Comparison of ENCODE assay signal across 1 cellular context in the genomic region with DNA sequence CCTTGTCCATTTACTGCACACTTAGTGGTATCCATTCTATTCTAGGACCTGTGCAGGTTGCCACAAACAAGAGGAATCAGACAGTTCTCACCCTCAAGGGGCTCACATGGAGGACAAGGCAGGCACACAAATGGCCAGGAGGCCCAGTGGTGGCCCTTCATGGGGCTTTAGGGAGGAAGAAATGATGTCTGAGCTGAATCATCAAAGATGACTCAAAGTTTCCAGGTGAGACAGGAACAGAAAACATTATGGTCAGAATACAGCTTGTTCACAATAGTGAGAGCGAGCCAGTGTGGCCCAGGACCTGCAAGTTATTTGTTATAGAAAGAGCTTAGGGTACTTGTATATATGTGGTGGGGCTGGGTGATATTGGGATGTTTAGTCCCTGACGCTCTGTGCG.
TF ChIP-seq lines count a peak whose summit lies in the region.

No MANE protein-coding gene starts in this region.

TF ChIP-seq in HEK293, 187 proteins besides CTCF, POLR2A, EP300 and RAD21 (continued from another document):
- TF ChIP-seq, protein P1, sequence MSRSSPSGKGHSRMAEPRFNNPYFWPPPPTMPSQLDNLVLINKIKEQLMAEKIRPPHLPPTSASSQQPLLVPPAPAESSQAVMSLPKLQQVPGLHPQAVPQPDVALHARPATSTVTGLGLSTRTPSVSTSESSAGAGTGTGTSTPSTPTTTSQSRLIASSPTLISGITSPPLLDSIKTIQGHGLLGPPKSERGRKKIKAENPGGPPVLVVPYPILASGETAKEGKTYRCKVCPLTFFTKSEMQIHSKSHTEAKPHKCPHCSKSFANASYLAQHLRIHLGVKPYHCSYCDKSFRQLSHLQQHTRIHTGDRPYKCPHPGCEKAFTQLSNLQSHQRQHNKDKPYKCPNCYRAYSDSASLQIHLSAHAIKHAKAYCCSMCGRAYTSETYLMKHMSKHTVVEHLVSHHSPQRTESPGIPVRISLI (tag by site-specific recombination; IDR thresholded peaks at IDR 0.05) = no peak
- TF ChIP-seq ZFHX2 (tag by site-specific recombination; conservative IDR thresholded peaks at IDR 0.05) (no peak), MYNN (tag by site-specific recombination; IDR thresholded peaks at IDR 0.05; ENCODE audit: borderline replicate concordance) (no peak), ZNF677 (tag by site-specific recombination; IDR thresholded peaks at IDR 0.05) (no peak), ZNF394 (tag by site-specific recombination; IDR thresholded peaks at IDR 0.05; ENCODE audit: borderline replicate concordance) (no peak), GLIS1 (tag by site-specific recombination; IDR thresholded peaks at IDR 0.05) (peak; percentile 24; the same call in 1 of the 2 replicates), IKZF3 (tag by site-specific recombination; IDR thresholded peaks at IDR 0.05) (no peak), ZNF335 (tag by site-specific recombination; conservative IDR thresholded peaks at IDR 0.05) (peak; percentile 64)
